23 cellular contexts compared by ENCODE assay signal in genomic region chr6:169621311-169621710, GRCh38.
"Had no signal": no experiment of that assay in that cellular context is flagged by ENCODE, and none has a peak within 500 bp of the region (broad histone marks: within the 10 kb centered on the region; RNA-seq: fewer than 3 reads in every experiment).

No MANE protein-coding gene starts in this region.

- H3K27ac Mint-ChIP-seq: immature natural killer cell; stimulated activated effector memory CD8-positive, alpha-beta T cell treated with anti-CD3 and anti-CD28 coated beads, Interleukin-12 subunit alpha, Interleukin-12 subunit beta, amount 100 ng/mL, for 72 hours had no signal

- H3K9me3 ChIP-seq: left ventricle myocardium inferior, lower lobe of right lung, suprapubic skin, thyroid gland had no signal

- H3K27me3 Mint-ChIP-seq: memory B cell, naive B cell had no signal

- FAIRE-seq: colon, endothelial cell of umbilical vein, kidney, small intestine had no signal

- H3K9me3 Mint-ChIP-seq: immature natural killer cell had no signal

- DNase-seq: cerebellar nuclear complex; dermis blood vessel endothelial cell; endodermal cell; erythroblast; foreskin keratinocyte; immature natural killer cell; kidney; left cardiac atrium; left ventricle myocardium inferior; lower lobe of right lung; naive B cell; nephron progenitor cell; stimulated activated CD4-positive, alpha-beta T cell treated with anti-CD3 and anti-CD28 coated beads, Interleukin-12 subunit alpha, Interleukin-12 subunit beta, amount 100 ng/mL, for 4 hours; stimulated activated CD4-positive, alpha-beta T cell treated with anti-CD3 and anti-CD28 coated beads, Interleukin-2, amount 100 ng/mL, for 48 hours; stimulated activated CD8-positive, alpha-beta memory T cell treated with anti-CD3 and anti-CD28 coated beads, Interleukin-4, amount 100 ng/mL, for 48 hours; stimulated activated naive CD8-positive, alpha-beta T cell treated with anti-CD3 and anti-CD28 coated beads, Interleukin-15, Interleukin-2, amounts not matched to agents 100 U/mL and 50 U/mL, for 24 hours had no signal

- H3K36me3 ChIP-seq: thyroid gland had no signal

- H3K36me3 Mint-ChIP-seq: stimulated activated effector memory CD8-positive, alpha-beta T cell treated with anti-CD3 and anti-CD28 coated beads, Interleukin-12 subunit alpha, Interleukin-12 subunit beta, amount 100 ng/mL, for 72 hours had no signal

- H3K4me1 Mint-ChIP-seq: immature natural killer cell; memory B cell; stimulated activated effector memory CD8-positive, alpha-beta T cell treated with anti-CD3 and anti-CD28 coated beads, Interleukin-12 subunit alpha, Interleukin-12 subunit beta, amount 100 ng/mL, for 72 hours had no signal

- H3K4me3 ChIP-seq: left ventricle myocardium inferior, lower lobe of right lung, suprapubic skin, thyroid gland had no signal

- H3K4me1 ChIP-seq: left ventricle myocardium inferior, lower lobe of right lung, suprapubic skin had no signal

- H3K27me3 ChIP-seq: foreskin keratinocyte, suprapubic skin, thyroid gland had no signal

- H3K27ac ChIP-seq: foreskin keratinocyte, left ventricle myocardium inferior, lower lobe of right lung, suprapubic skin had no signal

- H3K4me3 Mint-ChIP-seq: endodermal cell; immature natural killer cell; memory B cell; naive B cell; nephron progenitor cell; stimulated activated effector memory CD8-positive, alpha-beta T cell treated with anti-CD3 and anti-CD28 coated beads, Interleukin-12 subunit alpha, Interleukin-12 subunit beta, amount 100 ng/mL, for 72 hours had no signal
